ENCODE assay signal across 8 cellular contexts in the genomic region with DNA sequence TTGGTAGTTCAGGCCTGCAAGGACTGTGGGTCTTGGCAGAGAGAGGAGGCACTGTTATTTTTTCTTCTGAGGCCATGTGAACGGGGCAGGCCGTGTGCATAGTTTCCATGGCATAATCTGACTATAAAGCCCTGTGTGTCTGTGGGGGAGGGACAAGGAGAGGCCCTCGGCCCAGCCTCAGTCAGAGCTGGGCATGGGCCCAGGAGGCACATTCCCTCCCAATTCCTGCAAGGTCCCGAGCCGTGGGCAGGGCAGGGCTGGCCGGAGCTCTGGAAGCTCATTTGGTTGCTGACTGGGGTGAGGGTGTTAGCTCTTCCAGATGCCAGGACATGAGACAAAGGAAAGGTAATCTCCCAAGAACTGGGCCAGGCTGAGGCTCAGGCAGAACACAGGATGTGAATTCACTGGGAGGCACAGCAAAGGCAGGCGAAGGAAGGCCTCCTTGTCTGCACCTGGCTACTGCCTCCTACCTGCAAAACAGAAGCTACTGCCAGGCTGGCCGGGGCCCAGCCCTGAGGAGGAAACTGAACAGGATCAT. TPM values are rescaled to one million over a fixed set of nuclear protein-coding genes. Genes with fewer than 3 reads are reported as not detected.
DNase-seq lines count a peak whose midpoint lies in the region; ATAC-seq and TF ChIP-seq lines count a peak whose summit lies in the region.

No MANE protein-coding gene starts in this region.

- TF ChIP-seq CTCF in fibroblast of mammary gland (conservative IDR thresholded peaks at IDR 0.05; ENCODE audit: control insufficient read depth, insufficient read depth, low read depth, low read length) (no peak), vagina (IDR thresholded peaks at IDR 0.05) (no peak)

- intact Hi-C loops in vagina (cut with DNase I): no loop called here

- no peaks in the 10 kb centered on the region for H3K27me3 ChIP-seq in mucosa of rectum (ENCODE audit: control insufficient read depth in 2 of 2, insufficient read depth in 2 of 2, low read length in 2 of 2)
- H3K27me3 ChIP-seq in vagina: no peaks in the 10 kb centered on the region

- H3K4me3 ChIP-seq in fibroblast of mammary gland (ENCODE audit: control insufficient read depth, low read depth, low read length): no peak overlapping the region
- H3K4me3 ChIP-seq in mucosa of rectum (ENCODE audit: low read length in 2 of 2): no peak overlapping the region
- no peak overlapping the region for H3K4me3 ChIP-seq in vagina

- H3K9me3 ChIP-seq in mucosa of rectum (ENCODE audit: control insufficient read depth in 2 of 2, low read length in 2 of 2) (no peaks in the 10 kb centered on the region), vagina (no peaks in the 10 kb centered on the region)

- no peak for ATAC-seq in GM19397 (IDR thresholded peaks at IDR 0.05; ENCODE audit: unreplicated experiment)

- DNase-seq in NCI-H82 (lab: John Stamatoyannopoulos, UW) (peak; percentile 21), NCI-H82 treated with DMSO at 0.1 percent for 48 hours (lab: John Stamatoyannopoulos, UW; ENCODE audit: unreplicated experiment) (no peak), fibroblast of mammary gland (ENCODE audit: low read depth) (peak; percentile 36), vagina (ENCODE audit: extremely low spot score in 2 of 2) (peak in 1 of 2 donors; percentile 87), SW 1271 (lab: John Stamatoyannopoulos, UW) (no peak), SIG-M5 (lab: John Stamatoyannopoulos, UW) (no peak)

- no peaks in the 10 kb centered on the region for H3K36me3 ChIP-seq in mucosa of rectum (ENCODE audit: control insufficient read depth in 2 of 2, insufficient read depth in 2 of 2, low read length in 2 of 2)
- H3K36me3 ChIP-seq in vagina: no peaks in the 10 kb centered on the region

- TF ChIP-seq POLR2A in vagina (IDR thresholded peaks at IDR 0.05): no peak

- H3K4me1 ChIP-seq in mucosa of rectum (ENCODE audit: control insufficient read depth in 2 of 2, insufficient read depth in 2 of 2, low read length in 2 of 2): peaks cover 11 to 28% of the 10 kb centered on the region in 2 donors
- peaks cover 43% of the 10 kb centered on the region for H3K4me1 ChIP-seq in vagina

- peak overlapping the region; percentile 86 to 87 for H3K27ac ChIP-seq in mucosa of rectum (ENCODE audit: low read depth in 2 of 2, low read length in 2 of 2)
- peak overlapping the region; percentile 79 for H3K27ac ChIP-seq in vagina

- peak overlapping the region in 1 of 2 donors; percentile 59 for H3K9ac ChIP-seq in mucosa of rectum (ENCODE audit: low read depth in 1 of 2, low read length in 2 of 2)

RNA-seq across cellular contexts. Expression of gene PLEKHG3, which starts 22.0 kb away (rescaled TPM):
- total RNA-seq in vagina: 50.1 TPM

Comparison
In these comparisons a context has a peak if more than half of its experiments do, and no peak if none do; other contexts are left out.
1. DNase-seq: peak in NCI-H82 (single experiment) and fibroblast of mammary gland (single experiment); none in NCI-H82 treated with DMSO at 0.1 percent for 48 hours (single experiment), SW 1271 (0 of 2) and SIG-M5 (single experiment).